In genomic region chr6:156564128-156564806, GRCh38 we compare ENCODE assay signal across 8 cellular contexts.
DNase-seq lines count a peak whose midpoint lies in the region; ATAC-seq and TF ChIP-seq lines count a peak whose summit lies in the region.

No MANE protein-coding gene starts in this region.

- DNase-seq in Calu3 (peak; percentile 76), HT-29 (ENCODE audit: low spot score) (peak; percentile 73), activated T-cell treated with anti-CD3 and anti-CD28 coated beads for 48 hours (ENCODE audit: low read depth) (peak; percentile 71), esophagus muscularis mucosa (ENCODE audit: extremely low spot score) (no peak)
- peak; percentile 44 to 79 (median 64) for DNase-seq in stimulated activated naive CD4-positive, alpha-beta T cell (lab: John Stamatoyannopoulos, UW)

- H3K27me3 Mint-ChIP-seq in Calu3 (ENCODE audit: unreplicated experiment) = no peaks in the 10 kb centered on the region
- peaks cover 11% of the 10 kb centered on the region for H3K27me3 Mint-ChIP-seq in nephron (ENCODE audit: low read depth)

- intact Hi-C loops in Calu3 (cut with micrococcal nuclease; ENCODE audit: unreplicated experiment) = loop anchor here (10.0 kb wide), 1 partner anchor 221 kb away; no protein-coding TSS in a partner anchor
- intact Hi-C loops in esophagus muscularis mucosa (cut with DNase I) = loop anchor here (1.0 to 10.0 kb wide), 6 partner anchors 123 to 731 kb away; no protein-coding TSS in a partner anchor

- peak overlapping the region; percentile 40; the same call in 1 of the 2 replicates for H2AFZ ChIP-seq in OCI-LY3 (ENCODE audit: low read depth, low read length)

- CTCF ChIA-PET in Calu3 (lab: Charles Lee) = no interaction called here

- H3K4me3 Mint-ChIP-seq in Calu3 (ENCODE audit: low read depth, unreplicated experiment) = no peak overlapping the region
- no peak overlapping the region for H3K4me3 Mint-ChIP-seq in nephron

- no TSS peak for BruUV-seq in Calu3 (replicated peaks; lab: Mats Ljungman, UMichigan)

- H3K4me2 ChIP-seq in OCI-LY3 (ENCODE audit: low read length) = peak overlapping the region; percentile 41

- 3% methylated on average over 14 of the region's 14 CpGs for WGBS in esophagus muscularis mucosa

- H3K27me3 ChIP-seq in OCI-LY3 (ENCODE audit: low read depth, low read length) (peaks cover 8% of the 10 kb centered on the region; the same call in 1 of the 2 replicates), esophagus muscularis mucosa (no peaks in the 10 kb centered on the region)

- H3K27ac ChIP-seq in OCI-LY3 (ENCODE audit: low read length) (no peak overlapping the region), esophagus muscularis mucosa (replicated peaks in 1 of 4) (peak overlapping the region in 2 of 4 donors; percentile 22 to 42)

- H3K79me2 ChIP-seq in OCI-LY3 (ENCODE audit: low read length) = no peaks in the 10 kb centered on the region

- H3K9me3 ChIP-seq in OCI-LY3 (ENCODE audit: insufficient read depth, low read length) (no peaks in the 10 kb centered on the region; the same call in 1 of the 2 replicates), esophagus muscularis mucosa (no peaks in the 10 kb centered on the region)

- no peaks in the 10 kb centered on the region for H3K36me3 ChIP-seq in OCI-LY3 (replicated peaks; ENCODE audit: low read depth, low read length)
- H3K36me3 ChIP-seq in esophagus muscularis mucosa = no peaks in the 10 kb centered on the region

- TF ChIP-seq CTCF in Calu3 (IDR thresholded peaks at IDR 0.05; ENCODE audit: unreplicated experiment) (peak; percentile 84), OCI-LY3 (IDR thresholded peaks at IDR 0.05; ENCODE audit: low read depth, low read length) (peak; percentile 84), esophagus muscularis mucosa (IDR thresholded peaks at IDR 0.05) (peak; percentile 87 to 97 (median 90)), nephron (IDR thresholded peaks at IDR 0.05; ENCODE audit: unreplicated experiment in 3 of 3) (peak; percentile 93 to 96 (median 94))

- peak; percentile 92 for ATAC-seq in GM21423 (IDR thresholded peaks at IDR 0.05; ENCODE audit: unreplicated experiment)

- no peak overlapping the region for H3K27ac Mint-ChIP-seq in Calu3 (ENCODE audit: unreplicated experiment)
- no peak overlapping the region for H3K27ac Mint-ChIP-seq in nephron

- H3K4me3 ChIP-seq in OCI-LY3 (ENCODE audit: low read length) (no peak overlapping the region), esophagus muscularis mucosa (peak overlapping the region in 1 of 4 donors; percentile 0)

- H3K36me3 Mint-ChIP-seq in Calu3 (ENCODE audit: insufficient read depth, unreplicated experiment) (no peaks in the 10 kb centered on the region), nephron (ENCODE audit: low read depth) (no peaks in the 10 kb centered on the region)

- no peak overlapping the region for H3K9ac ChIP-seq in OCI-LY3 (ENCODE audit: low read length)

- H3K4me1 Mint-ChIP-seq in Calu3 (ENCODE audit: low read depth, unreplicated experiment) (no peaks in the 10 kb centered on the region), nephron (peaks cover 12% of the 10 kb centered on the region)

- H3K4me1 ChIP-seq in OCI-LY3 (ENCODE audit: low read length) (0 out of 2 replicates have a peak, but pooled peaks cover 4% of the 10 kb centered on the region), esophagus muscularis mucosa (peaks cover 8 to 14% (median 13%) of the 10 kb centered on the region in 4 donors)

- no peak for TF ChIP-seq POLR2A in esophagus muscularis mucosa (IDR thresholded peaks at IDR 0.05; ENCODE audit: low read depth)

- H3K9me3 Mint-ChIP-seq in Calu3 (ENCODE audit: low read depth, unreplicated experiment) = no peaks in the 10 kb centered on the region
- peaks cover 25% of the 10 kb centered on the region for H3K9me3 Mint-ChIP-seq in nephron

- no peak for TF ChIP-seq EP300 in esophagus muscularis mucosa (IDR thresholded peaks at IDR 0.05)

- H4K20me1 ChIP-seq in OCI-LY3 (ENCODE audit: insufficient read depth, low read length) = no peaks in the 10 kb centered on the region
